In genomic region chr10:88980836-88981235, GRCh38 we compare ENCODE assay signal across 16 cellular contexts. TPM values are rescaled to one million over a fixed set of nuclear protein-coding genes. Genes with fewer than 3 reads are reported as not detected.
DNase-seq lines count a peak whose midpoint lies in the region; ATAC-seq and TF ChIP-seq lines count a peak whose summit lies in the region.
"Had no signal": no experiment of that assay in that cellular context is flagged by ENCODE, and none has a peak within 500 bp of the region (broad histone marks: within the 10 kb centered on the region; RNA-seq: fewer than 3 reads in every experiment).

No MANE protein-coding gene starts in this region.

- in situ Hi-C loops in astrocyte of the spinal cord (cut with HindIII; ENCODE audit: low sequenced_read_pairs): no loop called here

- intact Hi-C loops in right cardiac atrium (cut with DNase I) (no loop called here), psoas muscle (cut with DNase I) (no loop called here), vagina (cut with DNase I) (no loop called here)

- H3K9me3 ChIP-seq in right cardiac atrium (ENCODE audit: control insufficient read depth, low read length) (no peaks in the 10 kb centered on the region), psoas muscle (no peaks in the 10 kb centered on the region), vagina (no peaks in the 10 kb centered on the region)
- H3K9me3 ChIP-seq: BLaER1 treated with 17β-estradiol and CSF1 and Interleukin-3, amounts not matched to agents 10 nM and 100 nM; MG63 had no signal

- TF ChIP-seq CTCF in astrocyte of the spinal cord (IDR thresholded peaks at IDR 0.05; ENCODE audit: low read depth, low read length): no peak
- TF ChIP-seq CTCF in psoas muscle (IDR thresholded peaks at IDR 0.05): no peak
- no peak for TF ChIP-seq CTCF in vagina (IDR thresholded peaks at IDR 0.05)

- no peak for TF ChIP-seq POLR2A in vagina (IDR thresholded peaks at IDR 0.05)

- no peaks in the 10 kb centered on the region for H3K27me3 ChIP-seq in right cardiac atrium (ENCODE audit: control insufficient read depth, insufficient read depth)
- no peaks in the 10 kb centered on the region for H3K27me3 ChIP-seq in psoas muscle (ENCODE audit: insufficient read depth in 3 of 3, low read length in 2 of 3)
- no peaks in the 10 kb centered on the region for H3K27me3 ChIP-seq in vagina
- H3K27me3 ChIP-seq: MG63 had no signal

- ATAC-seq in right cardiac atrium (peak; percentile 36 to 69), psoas muscle (no peak)

- DNase-seq in astrocyte of the spinal cord (ENCODE audit: low read depth, low spot score) (peak; percentile 14), right cardiac atrium (peak in 1 of 3 donors; percentile 16), psoas muscle (no peak), vagina (ENCODE audit: extremely low spot score in 2 of 2) (no peak), NCI-H1694 (lab: John Stamatoyannopoulos, UW) (no peak), putamen (ENCODE audit: low spot score) (no peak), inferior parietal cortex (ENCODE audit: extremely low spot score) (no peak)
- DNase-seq: activated CD8-positive, alpha-beta memory T cell treated with anti-CD3 and anti-CD28 coated beads, Interleukin-2, amount 50 U/mL, for 48 hours; activated naive CD4-positive, alpha-beta T cell treated with anti-CD3 and anti-CD28 coated beads for 36 hours; central memory CD4-positive, alpha-beta T cell; immature natural killer cell; MG63; NCI-H2029 treated with DMSO at 0.1 percent for 48 hours; NCI-H526 treated with DMSO at 0.1 percent for 48 hours; stimulated activated CD4-positive, alpha-beta T cell treated with anti-CD3 and anti-CD28 coated beads, Interleukin-4, amount 100 ng/mL, for 1 hour had no signal

- no peaks in the 10 kb centered on the region for H3K36me3 ChIP-seq in psoas muscle (ENCODE audit: insufficient read depth in 1 of 2, low read depth in 1 of 2)
- no peaks in the 10 kb centered on the region for H3K36me3 ChIP-seq in vagina
- H3K36me3 ChIP-seq: MG63 had no signal

- H3K4me3 ChIP-seq in astrocyte of the spinal cord (ENCODE audit: low read depth, low read length) (no peak overlapping the region), right cardiac atrium (ENCODE audit: low read length) (no peak overlapping the region), psoas muscle (no peak overlapping the region), vagina (no peak overlapping the region)
- H3K4me3 ChIP-seq: BLaER1 treated with 17β-estradiol and CSF1 and Interleukin-3, amounts not matched to agents 10 nM and 100 nM; MG63 had no signal

- WGBS in right cardiac atrium: 54% methylated on average over 4 of the region's 4 CpGs
- 49 to 87% (median 74%) methylated on average over 4 of the region's 4 CpGs for WGBS in psoas muscle, 3 donors

- H3K27ac ChIP-seq in right cardiac atrium (ENCODE audit: low read length) (peak overlapping the region; percentile 92), psoas muscle (peak overlapping the region; percentile 14), vagina (peak overlapping the region; percentile 80)
- H3K27ac ChIP-seq: BLaER1 treated with 17β-estradiol and CSF1 and Interleukin-3, amounts not matched to agents 10 nM and 100 nM had no signal

- peaks cover 11% of the 10 kb centered on the region for H3K4me1 ChIP-seq in right cardiac atrium (ENCODE audit: control insufficient read depth, insufficient read depth, low read length)
- peaks cover 3% of the 10 kb centered on the region for H3K4me1 ChIP-seq in psoas muscle
- peaks cover 40% of the 10 kb centered on the region for H3K4me1 ChIP-seq in vagina

RNA-seq across cellular contexts. Expression of gene FAS, which starts 9.8 kb away (rescaled TPM):
- 10 to 100 TPM in 1 of 4 donors, 1 to 10 TPM in 3; 5.7 to 10.1 (median 6.5) TPM for total RNA-seq in right cardiac atrium
- polyA plus RNA-seq in right cardiac atrium: 4.7 TPM
- total RNA-seq in psoas muscle: 1 to 10 TPM; 1.6 to 3.8 (median 2.6) TPM
- polyA plus RNA-seq in psoas muscle: 1 to 10 TPM; 1.1 to 3.8 (median 1.4) TPM
- 41.0 TPM for total RNA-seq in vagina

RNA-seq across cellular contexts. Expression of gene ACTA2, which starts 28.3 kb away (rescaled TPM):
- total RNA-seq in right cardiac atrium (1,000 to 10,000 TPM in 2 of 4 donors, 100 to 1,000 TPM in 2; 746 to 3,137 (median 1,120) TPM), psoas muscle (10 to 100 TPM; 39.6 to 63.1 (median 53.1) TPM), vagina (1,162 TPM)
- polyA plus RNA-seq in right cardiac atrium (649 TPM), psoas muscle (10 to 100 TPM; 56.6 to 73.1 (median 65.6) TPM)

Comparison
In these comparisons a context has a peak if more than half of its experiments do, and no peak if none do; other contexts are left out.
1. ATAC-seq: peak in right cardiac atrium (2 of 2); none in psoas muscle (0 of 4).
2. H3K27ac ChIP-seq: peak in every context shown above with its lines; median percentile 92 in right cardiac atrium; 80 in vagina; 14 in psoas muscle.
3. RNA of gene ACTA2, which starts 28.3 kb away (total RNA-seq): 746 to 3,137 TPM in right cardiac atrium and 1,162 TPM in vagina (single experiment); 39.6 to 63.1 TPM in psoas muscle; every median in the first group is over 10 times any median in the second.